ENCODE assay signal across 1 cellular context in the genomic region with DNA sequence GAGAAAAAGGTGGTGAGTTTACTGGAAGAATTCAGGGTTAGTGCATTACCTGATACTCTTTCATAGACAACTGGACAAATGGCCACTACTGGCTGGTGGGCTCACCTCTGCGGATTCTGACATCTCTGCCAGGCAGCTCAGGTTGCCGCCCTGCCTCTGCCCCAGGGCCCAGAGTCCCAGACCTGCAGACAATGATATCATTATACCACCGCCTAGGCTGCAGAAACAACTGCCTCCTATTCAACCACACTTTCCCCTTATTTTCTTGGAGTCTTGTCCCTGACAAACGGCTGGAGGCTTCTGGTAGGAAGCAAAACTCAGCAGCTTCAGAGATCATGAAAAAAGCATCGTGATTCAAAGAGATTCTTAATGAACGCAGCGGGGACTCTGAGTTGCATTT.
A peak's percentile ranks its signal among the peaks of the same experiment; 100 is the strongest.
TF ChIP-seq lines count a peak whose summit lies in the region.

No MANE protein-coding gene starts in this region.

TF ChIP-seq in HepG2, 621 proteins besides CTCF, POLR2A, EP300 and RAD21 (continued from another document):
- TF ChIP-seq, protein P1, sequence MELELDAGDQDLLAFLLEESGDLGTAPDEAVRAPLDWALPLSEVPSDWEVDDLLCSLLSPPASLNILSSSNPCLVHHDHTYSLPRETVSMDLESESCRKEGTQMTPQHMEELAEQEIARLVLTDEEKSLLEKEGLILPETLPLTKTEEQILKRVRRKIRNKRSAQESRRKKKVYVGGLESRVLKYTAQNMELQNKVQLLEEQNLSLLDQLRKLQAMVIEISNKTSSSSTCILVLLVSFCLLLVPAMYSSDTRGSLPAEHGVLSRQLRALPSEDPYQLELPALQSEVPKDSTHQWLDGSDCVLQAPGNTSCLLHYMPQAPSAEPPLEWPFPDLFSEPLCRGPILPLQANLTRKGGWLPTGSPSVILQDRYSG (CRISPR knock-in tag; IDR thresholded peaks at IDR 0.05), result no peak
- TF ChIP-seq MZF1 (CRISPR knock-in tag; IDR thresholded peaks at IDR 0.05; ENCODE audit: borderline replicate concordance) (no peak), HNRNPL (IDR thresholded peaks at IDR 0.05; ENCODE audit: low read depth, low read length) (peak; percentile 68; the same call in 1 of the 2 replicates), NFATC3 (CRISPR knock-in tag; IDR thresholded peaks at IDR 0.05) (no peak), TEAD3 (CRISPR knock-in tag; optimal IDR thresholded peaks at IDR 0.05; ENCODE audit: borderline replicate concordance) (no peak)
- TF ChIP-seq, protein P2, sequence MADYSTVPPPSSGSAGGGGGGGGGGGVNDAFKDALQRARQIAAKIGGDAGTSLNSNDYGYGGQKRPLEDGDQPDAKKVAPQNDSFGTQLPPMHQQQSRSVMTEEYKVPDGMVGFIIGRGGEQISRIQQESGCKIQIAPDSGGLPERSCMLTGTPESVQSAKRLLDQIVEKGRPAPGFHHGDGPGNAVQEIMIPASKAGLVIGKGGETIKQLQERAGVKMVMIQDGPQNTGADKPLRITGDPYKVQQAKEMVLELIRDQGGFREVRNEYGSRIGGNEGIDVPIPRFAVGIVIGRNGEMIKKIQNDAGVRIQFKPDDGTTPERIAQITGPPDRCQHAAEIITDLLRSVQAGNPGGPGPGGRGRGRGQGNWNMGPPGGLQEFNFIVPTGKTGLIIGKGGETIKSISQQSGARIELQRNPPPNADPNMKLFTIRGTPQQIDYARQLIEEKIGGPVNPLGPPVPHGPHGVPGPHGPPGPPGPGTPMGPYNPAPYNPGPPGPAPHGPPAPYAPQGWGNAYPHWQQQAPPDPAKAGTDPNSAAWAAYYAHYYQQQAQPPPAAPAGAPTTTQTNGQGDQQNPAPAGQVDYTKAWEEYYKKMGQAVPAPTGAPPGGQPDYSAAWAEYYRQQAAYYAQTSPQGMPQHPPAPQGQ (CRISPR knock-in tag; IDR thresholded peaks at IDR 0.05; ENCODE audit: borderline replicate concordance), result no peak
